Comparison of ENCODE assay signal across 23 cellular contexts in genomic region chr1:61797045-61797755, GRCh38. TPM values are rescaled to one million over a fixed set of nuclear protein-coding genes. Genes with fewer than 3 reads are reported as not detected.
DNase-seq lines count a peak whose midpoint lies in the region; ATAC-seq, FAIRE-seq and TF ChIP-seq lines count a peak whose summit lies in the region.
"Had no signal": no experiment of that assay in that cellular context is flagged by ENCODE, and none has a peak within 500 bp of the region (broad histone marks: within the 10 kb centered on the region; RNA-seq: fewer than 3 reads in every experiment).

No MANE protein-coding gene starts in this region.

- no peak overlapping the region for H3K9ac ChIP-seq in K562 (ENCODE audit: insufficient read depth in 1 of 2, low read depth in 2 of 2, low read length in 2 of 2)

- DNase-seq in Daoy (ENCODE audit: low read depth) = peak; percentile 60
- peak; percentile 5 for DNase-seq in NCI-H226
- DNase-seq in K562 (ENCODE audit: extremely low read depth in 1 of 4, low spot score in 3 of 4) = no peak
- no peak for DNase-seq in hippocampal formation (lab: John Stamatoyannopoulos, UW)
- DNase-seq in COLO668 (lab: John Stamatoyannopoulos, UW; ENCODE audit: unreplicated experiment) = no peak
- DNase-seq in DMS 273 (lab: John Stamatoyannopoulos, UW; ENCODE audit: unreplicated experiment) = no peak
- DNase-seq: activated naive CD4-positive, alpha-beta T cell treated with anti-CD3 and anti-CD28 coated beads, Interleukin-2, amount 10 ng/mL, durations not matched to agents 7 days and 5 days; amniotic stem cell; central memory CD4-positive, alpha-beta T cell; erythroblast; heart right ventricle; Kasumi-1; left ventricle myocardium superior; natural killer cell; NCI-H1930; NCI-H748 treated with DMSO at 0.1 percent for 48 hours; stimulated activated naive CD4-positive, alpha-beta T cell treated with Interleukin-2 at 50 U/mL for 16 hours had no signal

- no peak overlapping the region for H3K27ac ChIP-seq in K562 (ENCODE audit: extremely low read depth, low read depth, low read length)
- H3K27ac ChIP-seq: C4-2B, heart right ventricle, thoracic aorta had no signal

- CTCF ChIA-PET in K562 (lab: Yijun Ruan, JAX; ENCODE audit: low intra/inter-chr PET ratio) = no interaction called here

- no peak overlapping the region for H2AFZ ChIP-seq in K562 (ENCODE audit: low read depth, low read length)

- no peak for TF ChIP-seq CTCF in K562 (IDR thresholded peaks at IDR 0.05 in 2 of 3, conservative IDR thresholded peaks at IDR 0.05 in 1 of 3; ENCODE audit: insufficient read depth in 2 of 3, low read depth in 1 of 3, low read length in 3 of 3)

- H3K27me3 ChIP-seq in K562 (ENCODE audit: control insufficient read depth in 2 of 2, insufficient read depth in 2 of 2, low read length in 2 of 2) = peaks cover 4 to 6% of the 10 kb centered on the region in 2 experiments; a peak in 4 of 5 replicates
- H3K27me3 ChIP-seq: heart right ventricle had no signal

- POLR2A ChIA-PET in K562 (lab: Yijun Ruan, JAX) = interaction anchor here (0.6 to 1.1 kb wide), 2 partner anchors 12 to 72 kb away, joined by 3 to 5 read pairs; no protein-coding TSS in a partner anchor

- ATAC-seq in K562 (no peak), HG02870 (IDR thresholded peaks at IDR 0.05; ENCODE audit: unreplicated experiment) (no peak)
- ATAC-seq: heart right ventricle, left ventricle myocardium superior, natural killer cell, sciatic nerve, SK-N-SH treated with all-trans-retinoic acid at 6 μM for 48 hours had no signal

- no peaks in the 10 kb centered on the region for H3K9me3 ChIP-seq in K562 (replicated peaks; ENCODE audit: control insufficient read depth, insufficient read depth, low read depth, low read length)
- H3K9me3 ChIP-seq: heart right ventricle, thoracic aorta had no signal

- no peaks in the 10 kb centered on the region for H3K4me1 ChIP-seq in K562 (replicated peaks in 1 of 2; ENCODE audit: control insufficient read depth in 2 of 2, insufficient read depth in 2 of 2, low read length in 2 of 2)
- H3K4me1 ChIP-seq: heart right ventricle had no signal

- in situ Hi-C loops in K562 (cut with MboI) = no loop called here

- 6% methylated on average over 10 of the region's 10 CpGs for whole genome bisulfite sequencing in K562 (ENCODE audit: insufficient coverage, low coverage, missing lambda C conversion rate)

- intact Hi-C loops in K562 (cut with micrococcal nuclease) = no loop called here

- FAIRE-seq in K562 (lab: Jason Lieb, UNC) (no peak), islet of Langerhans (lab: Jason Lieb, UNC) (peak; percentile 86)

- no peak for TF ChIP-seq POLR2A in K562 (conservative IDR thresholded peaks at IDR 0.05)

- no peaks in the 10 kb centered on the region for H3K79me2 ChIP-seq in K562 (ENCODE audit: control insufficient read depth, insufficient read depth, low read length)

- no TSS peak for BruUV-seq in K562 (replicated peaks; lab: Mats Ljungman, UMichigan)

- no peak overlapping the region for H3K4me2 ChIP-seq in K562 (ENCODE audit: insufficient read depth, low read length)

- no peak overlapping the region for H3K4me3 ChIP-seq in K562
- H3K4me3 ChIP-seq: heart right ventricle, thoracic aorta had no signal

- no peaks in the 10 kb centered on the region for H3K9me1 ChIP-seq in K562 (ENCODE audit: control insufficient read depth, insufficient read depth, low read length)

- H3K36me3 ChIP-seq in K562 (ENCODE audit: control insufficient read depth, insufficient read depth, low read length) = no peaks in the 10 kb centered on the region
- H3K36me3 ChIP-seq: thoracic aorta had no signal

- TF ChIP-seq RAD21 in K562 (CRISPR knock-in tag; conservative IDR thresholded peaks at IDR 0.05 in 1 of 2, IDR thresholded peaks at IDR 0.05 in 1 of 2) = no peak

- TF ChIP-seq EP300 in K562 (IDR thresholded peaks at IDR 0.05; ENCODE audit: low read length) = no peak

- H4K20me1 ChIP-seq in K562 (replicated peaks; ENCODE audit: control insufficient read depth, insufficient read depth, low read length) = no peaks in the 10 kb centered on the region

TF ChIP-seq in K562, 482 proteins besides CTCF, POLR2A, EP300 and RAD21:
- no peak for TF ChIP-seq ZNF175 (CRISPR knock-in tag; IDR thresholded peaks at IDR 0.05; ENCODE audit: low read depth)
- no peak for TF ChIP-seq RREB1 (CRISPR knock-in tag; IDR thresholded peaks at IDR 0.05)
- no peak for TF ChIP-seq HIVEP1 (CRISPR knock-in tag; IDR thresholded peaks at IDR 0.05)
- 0 out of 2 replicates have a peak, but pooled peaks have one; percentile 18 for TF ChIP-seq MAFG (tag; conservative IDR thresholded peaks at IDR 0.05)

RNA-seq across cellular contexts. Expression of gene PATJ, which starts 54.9 kb away (rescaled TPM):
- total RNA-seq in Daoy (2014; rRNA removed; shearing (Covaris generic)) = 4.5 and 16.0 TPM in 2 replicates
- not detected in 2 replicates for total RNA-seq in K562 (2011; cell fraction: chromatin; rRNA removed; ENCODE audit: low replicate concordance)
- total RNA-seq in K562 (2011; cell fraction: nucleolus; rRNA removed) = not detected in 2 replicates
- not detected in 2 replicates for total RNA-seq in K562 (2011; cell fraction: nucleoplasm; rRNA removed)
- total RNA-seq in K562 (2014; rRNA removed) (not detected in 2 replicates), K562 (2014; rRNA removed; fragmentation: Illumina TruSeq; extraction: Trizol) (not detected in 2 replicates), K562 (2015; rRNA removed; fragmentation: Illumina TruSeq; extraction: Trizol) (not detected in 2 replicates), K562 (2021) (0.22 and 0.47 TPM in 2 replicates)
- polyA plus RNA-seq in K562 (2011; rRNA removed) (not detected in 2 replicates), K562 (2014; fragmentation: Illumina TruSeq; extraction: Trizol) (not detected in 2 replicates), K562 (2014; fragmentation: Nextera tagmentation; extraction: Ambion mirVana) (not detected), K562 (2014; rRNA removed) (not detected in 2 replicates)
- polyA plus RNA-seq in K562 (2011; cell fraction: cytosol; rRNA removed) = not detected in 2 replicates
- polyA plus RNA-seq in K562 (2011; cell fraction: nucleus; rRNA removed) = not detected in 2 replicates
- polyA plus RNA-seq in K562 (2012) = not detected in 2 replicates
- not detected in 2 replicates for polyA minus RNA-seq in K562 (2011; rRNA and poly(A)+ RNA removed)
- not detected in 2 replicates for polyA minus RNA-seq in K562 (2011; cell fraction: cytosol; rRNA and poly(A)+ RNA removed)
- polyA minus RNA-seq in K562 (2011; cell fraction: nucleus; rRNA and poly(A)+ RNA removed) = not detected in 2 replicates

Comparison
In these comparisons a context has a peak if more than half of its experiments do, and no peak if none do; other contexts are left out.
1. DNase-seq: peak in Daoy (single experiment) and NCI-H226 (single experiment); none in K562 (0 of 4), hippocampal formation (0 of 2), COLO668 (single experiment) and DMS 273 (single experiment).